In genomic region chr3:47579875-47580274, GRCh38 we compare ENCODE assay signal across 20 cellular contexts. TPM values are rescaled to one million over a fixed set of nuclear protein-coding genes. Genes with fewer than 3 reads are reported as not detected.
A peak's percentile ranks its signal among the peaks of the same experiment; 100 is the strongest.
DNase-seq lines count a peak whose midpoint lies in the region; ATAC-seq and TF ChIP-seq lines count a peak whose summit lies in the region.
"Had no signal": no experiment of that assay in that cellular context is flagged by ENCODE, and none has a peak within 500 bp of the region (broad histone marks: within the 10 kb centered on the region; RNA-seq: fewer than 3 reads in every experiment).

No MANE protein-coding gene starts in this region.

- H3K4me1 Mint-ChIP-seq in activated naive CD4-positive, alpha-beta T cell treated with anti-CD3 and anti-CD28 coated beads, Interleukin-2, amount 10 ng/mL, durations not matched to agents 7 days and 5 days: no peaks in the 10 kb centered on the region
- H3K4me1 Mint-ChIP-seq in activated naive CD4-positive, alpha-beta T cell treated with anti-CD3 and anti-CD28 coated beads for 36 hours (ENCODE audit: low read depth): no peaks in the 10 kb centered on the region
- H3K4me1 Mint-ChIP-seq in T-cell (peaks cover 0 to 2% (median 0%) of the 10 kb centered on the region in 3 donors), endodermal cell (no peaks in the 10 kb centered on the region)
- H3K4me1 Mint-ChIP-seq in stimulated activated effector memory CD8-positive, alpha-beta T cell treated with anti-CD3 and anti-CD28 coated beads, Interleukin-12 subunit alpha, Interleukin-12 subunit beta, amount 100 ng/mL, for 72 hours: no peaks in the 10 kb centered on the region

- 89% methylated on average over 2 of the region's 2 CpGs for WGBS in endodermal cell (ENCODE audit: insufficient coverage in 1 of 2, insufficient read length in 1 of 2), 2 experiments

- no peaks in the 10 kb centered on the region for H3K9me3 Mint-ChIP-seq in activated naive CD4-positive, alpha-beta T cell treated with anti-CD3 and anti-CD28 coated beads, Interleukin-2, amount 10 ng/mL, durations not matched to agents 7 days and 5 days
- no peaks in the 10 kb centered on the region for H3K9me3 Mint-ChIP-seq in activated naive CD4-positive, alpha-beta T cell treated with anti-CD3 and anti-CD28 coated beads for 36 hours
- H3K9me3 Mint-ChIP-seq in T-cell (no peaks in the 10 kb centered on the region), endodermal cell (no peaks in the 10 kb centered on the region)
- no peaks in the 10 kb centered on the region for H3K9me3 Mint-ChIP-seq in stimulated activated effector memory CD8-positive, alpha-beta T cell treated with anti-CD3 and anti-CD28 coated beads, Interleukin-12 subunit alpha, Interleukin-12 subunit beta, amount 100 ng/mL, for 72 hours
- H3K9me3 Mint-ChIP-seq: H9 had no signal

- DNase-seq in activated naive CD4-positive, alpha-beta T cell treated with anti-CD3 and anti-CD28 coated beads, Interleukin-2, amount 10 ng/mL, durations not matched to agents 7 days and 5 days: no peak
- DNase-seq in activated naive CD4-positive, alpha-beta T cell treated with anti-CD3 and anti-CD28 coated beads for 36 hours: no peak
- DNase-seq in T-cell: no peak
- DNase-seq in endodermal cell: no peak
- no peak for DNase-seq in stimulated activated effector memory CD8-positive, alpha-beta T cell treated with anti-CD3 and anti-CD28 coated beads, Interleukin-12 subunit alpha, Interleukin-12 subunit beta, amount 100 ng/mL, for 72 hours (ENCODE audit: low spot score in 2 of 2)
- no peak for DNase-seq in omental fat pad (ENCODE audit: low spot score)
- no peak for DNase-seq in NOMO-1 treated with dmso at 0.1 percent for 144 hours (lab: John Stamatoyannopoulos, UW; ENCODE audit: unreplicated experiment)
- no peak for DNase-seq in AML-193 (lab: John Stamatoyannopoulos, UW)
- DNase-seq: activated CD4-positive, alpha-beta T cell treated with anti-CD3 and anti-CD28 coated beads, Interleukin-2, amount 50 U/mL, for 1 hour; activated naive CD4-positive, alpha-beta T cell treated with anti-CD3 and anti-CD28 coated beads, Interleukin-2, amount 50 U/mL, for 16 hours; central memory CD4-positive, alpha-beta T cell; DMS79 treated with DMSO at 0.1 percent for 48 hours; gastrocnemius medialis; NCI-H2081 treated with DMSO at 0.1 percent for 48 hours; NCI-H774; stimulated activated CD4-positive, alpha-beta T cell treated with anti-CD3 and anti-CD28 coated beads, Interleukin-4, amount 100 ng/mL, for 1 hour; upper lobe of right lung had no signal

- peaks cover 62% of the 10 kb centered on the region for H3K27me3 Mint-ChIP-seq in activated naive CD4-positive, alpha-beta T cell treated with anti-CD3 and anti-CD28 coated beads, Interleukin-2, amount 10 ng/mL, durations not matched to agents 7 days and 5 days
- H3K27me3 Mint-ChIP-seq in activated naive CD4-positive, alpha-beta T cell treated with anti-CD3 and anti-CD28 coated beads for 36 hours (ENCODE audit: low read depth): peaks cover 18% of the 10 kb centered on the region
- peaks cover 5 to 16% of the 10 kb centered on the region in 2 donors for H3K27me3 Mint-ChIP-seq in T-cell
- H3K27me3 Mint-ChIP-seq in endodermal cell (ENCODE audit: insufficient read depth): peaks cover 65% of the 10 kb centered on the region

- H3K4me3 Mint-ChIP-seq in activated naive CD4-positive, alpha-beta T cell treated with anti-CD3 and anti-CD28 coated beads, Interleukin-2, amount 10 ng/mL, durations not matched to agents 7 days and 5 days: peak overlapping the region; percentile 32
- H3K4me3 Mint-ChIP-seq in activated naive CD4-positive, alpha-beta T cell treated with anti-CD3 and anti-CD28 coated beads for 36 hours: no peak overlapping the region
- peak overlapping the region; percentile 47 to 67 (median 59) for H3K4me3 Mint-ChIP-seq in T-cell
- H3K4me3 Mint-ChIP-seq in endodermal cell: peak overlapping the region; percentile 39
- H3K4me3 Mint-ChIP-seq in stimulated activated effector memory CD8-positive, alpha-beta T cell treated with anti-CD3 and anti-CD28 coated beads, Interleukin-12 subunit alpha, Interleukin-12 subunit beta, amount 100 ng/mL, for 72 hours: peak overlapping the region; percentile 50

- no peak overlapping the region for H3K9ac ChIP-seq in endodermal cell (ENCODE audit: extremely low read depth, low read length, poor library complexity, severe bottlenecking)

- ATAC-seq in T-cell (replicated peaks in 1 of 4) (no peak), omental fat pad (ENCODE audit: low FRiP score) (no peak)
- no peak for ATAC-seq in stimulated activated effector memory CD8-positive, alpha-beta T cell treated with anti-CD3 and anti-CD28 coated beads, Interleukin-12 subunit alpha, Interleukin-12 subunit beta, amount 100 ng/mL, for 72 hours
- ATAC-seq: gastrocnemius medialis had no signal

- no peaks in the 10 kb centered on the region for H3K36me3 Mint-ChIP-seq in activated naive CD4-positive, alpha-beta T cell treated with anti-CD3 and anti-CD28 coated beads, Interleukin-2, amount 10 ng/mL, durations not matched to agents 7 days and 5 days
- H3K36me3 Mint-ChIP-seq in activated naive CD4-positive, alpha-beta T cell treated with anti-CD3 and anti-CD28 coated beads for 36 hours (ENCODE audit: low read depth): no peaks in the 10 kb centered on the region
- no peaks in the 10 kb centered on the region for H3K36me3 Mint-ChIP-seq in T-cell
- no peaks in the 10 kb centered on the region for H3K36me3 Mint-ChIP-seq in endodermal cell (ENCODE audit: low read depth)
- peaks cover 13% of the 10 kb centered on the region for H3K36me3 Mint-ChIP-seq in stimulated activated effector memory CD8-positive, alpha-beta T cell treated with anti-CD3 and anti-CD28 coated beads, Interleukin-12 subunit alpha, Interleukin-12 subunit beta, amount 100 ng/mL, for 72 hours

- POLR2A ChIA-PET in T-cell (lab: Charles Lee): no interaction called here

- no peaks in the 10 kb centered on the region for H3K9me3 ChIP-seq in endodermal cell (ENCODE audit: control insufficient read depth, low read length)
- H3K9me3 ChIP-seq: gastrocnemius medialis, lower lobe of right lung, upper lobe of right lung had no signal

- intact Hi-C loops in activated naive CD4-positive, alpha-beta T cell treated with anti-CD3 and anti-CD28 coated beads for 36 hours (cut with micrococcal nuclease): loop anchor here (5.0 kb wide), 1 partner anchor 58 kb away; no protein-coding TSS in a partner anchor

- no peak overlapping the region for H3K27ac Mint-ChIP-seq in activated naive CD4-positive, alpha-beta T cell treated with anti-CD3 and anti-CD28 coated beads, Interleukin-2, amount 10 ng/mL, durations not matched to agents 7 days and 5 days
- no peak overlapping the region for H3K27ac Mint-ChIP-seq in activated naive CD4-positive, alpha-beta T cell treated with anti-CD3 and anti-CD28 coated beads for 36 hours
- H3K27ac Mint-ChIP-seq in T-cell (no peak overlapping the region), endodermal cell (no peak overlapping the region)
- no peak overlapping the region for H3K27ac Mint-ChIP-seq in stimulated activated effector memory CD8-positive, alpha-beta T cell treated with anti-CD3 and anti-CD28 coated beads, Interleukin-12 subunit alpha, Interleukin-12 subunit beta, amount 100 ng/mL, for 72 hours
- H3K27ac Mint-ChIP-seq: H9 had no signal

- peaks cover 2% of the 10 kb centered on the region for H3K36me3 ChIP-seq in endodermal cell (ENCODE audit: control insufficient read depth, insufficient read depth, low read length)
- H3K36me3 ChIP-seq: gastrocnemius medialis, lower lobe of right lung, upper lobe of right lung had no signal

- no peak overlapping the region for H3K4me3 ChIP-seq in endodermal cell (ENCODE audit: low read length)

- no peak for TF ChIP-seq CTCF in endodermal cell (conservative IDR thresholded peaks at IDR 0.05)
- TF ChIP-seq CTCF in omental fat pad (IDR thresholded peaks at IDR 0.05): no peak

- no peak overlapping the region for H3K27ac ChIP-seq in endodermal cell (ENCODE audit: low read depth, low read length)
- H3K27ac ChIP-seq: gastrocnemius medialis, lower lobe of right lung, RWPE1, upper lobe of right lung had no signal

- H3K27me3 ChIP-seq in endodermal cell (ENCODE audit: control insufficient read depth, insufficient read depth, low read length, poor library complexity, severe bottlenecking): peaks cover 41% of the 10 kb centered on the region

- no peaks in the 10 kb centered on the region for H3K4me1 ChIP-seq in endodermal cell (ENCODE audit: control insufficient read depth, insufficient read depth, low read length)

- CTCF ChIA-PET in activated naive CD4-positive, alpha-beta T cell treated with anti-CD3 and anti-CD28 coated beads, Interleukin-2, amount 10 ng/mL, durations not matched to agents 7 days and 5 days (lab: Charles Lee): no interaction called here
- CTCF ChIA-PET in activated naive CD4-positive, alpha-beta T cell treated with anti-CD3 and anti-CD28 coated beads for 36 hours (lab: Charles Lee): no interaction called here
- CTCF ChIA-PET in T-cell (lab: Charles Lee): no interaction called here

RNA-seq across cellular contexts. Expression of gene CSPG5, which starts 1.2 kb away (rescaled TPM):
- total RNA-seq in activated naive CD4-positive, alpha-beta T cell treated with anti-CD3 and anti-CD28 coated beads for 36 hours: under 1 TPM; 0.17 to 0.19 TPM
- total RNA-seq in T-cell: under 1 TPM; 0.12 to 0.75 (median 0.36) TPM
- total RNA-seq in endodermal cell: under 1 TPM; 0.53 to 0.70 TPM
- polyA plus RNA-seq in endodermal cell (2013, experiment 1 of 2): 11.2 TPM
- polyA plus RNA-seq in endodermal cell (2013, experiment 2 of 2): 7.8 TPM
- 1 to 10 TPM in 3 of 4 donors, under 1 TPM in 1; 0.47 to 4.7 (median 1.2) TPM for total RNA-seq in omental fat pad
